ENCODE assay signal across 16 cellular contexts in the genomic region with DNA sequence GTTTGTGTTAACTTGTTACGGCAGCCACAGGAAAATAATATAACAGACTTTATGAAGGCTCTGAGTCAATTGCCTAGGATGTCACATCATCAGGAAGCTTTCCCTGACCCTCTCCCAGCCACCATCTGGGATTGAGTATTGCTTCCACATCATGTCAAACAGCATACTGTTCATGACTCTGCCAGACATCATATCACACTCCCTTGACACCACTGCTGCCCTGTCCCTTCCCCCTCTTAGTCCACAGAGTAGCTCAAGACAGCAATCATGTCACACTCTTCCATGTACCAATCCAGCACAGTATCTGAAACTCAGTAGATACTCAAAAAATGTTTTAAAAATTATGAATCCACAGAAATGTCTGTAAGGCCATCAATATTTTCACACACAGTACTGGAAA.
DNase-seq lines count a peak whose midpoint lies in the region; ATAC-seq, FAIRE-seq and TF ChIP-seq lines count a peak whose summit lies in the region.
"Had no signal": no experiment of that assay in that cellular context is flagged by ENCODE, and none has a peak within 500 bp of the region (broad histone marks: within the 10 kb centered on the region; RNA-seq: fewer than 3 reads in every experiment).

No MANE protein-coding gene starts in this region.

- no peak overlapping the region for H4K8ac ChIP-seq in H1 (ENCODE audit: extremely low read depth, insufficient read depth, low read length)

- H3K56ac ChIP-seq in H1 (replicated peaks; ENCODE audit: insufficient read length, low read depth, low read length) = no peak overlapping the region

- H2BK20ac ChIP-seq in H1 (ENCODE audit: low read length) = no peak overlapping the region

- H3K4me1 ChIP-seq in H1 (replicated peaks in 1 of 4; ENCODE audit: control insufficient read depth in 3 of 4, insufficient read depth in 4 of 4, low read length in 3 of 4) = peaks cover 0 to 3% (median under 1%) of the 10 kb centered on the region in 4 experiments; a peak in 3 of 7 replicates
- H3K4me1 ChIP-seq in heart right ventricle = peaks cover 0 to 25% (median 0%) of the 10 kb centered on the region in 9 donors
- H3K4me1 ChIP-seq in upper lobe of right lung = no peaks in the 10 kb centered on the region
- H3K4me1 ChIP-seq: BLaER1 treated with 17β-estradiol and CSF1 and Interleukin-3, amounts not matched to agents 10 nM and 100 nM had no signal

- no peak overlapping the region for H2AFZ ChIP-seq in H1 (ENCODE audit: low read length)

- H2BK12ac ChIP-seq in H1 (ENCODE audit: low read depth, low read length) = peak overlapping the region; percentile 52; the same call in 1 of the 2 replicates

- H4K5ac ChIP-seq in H1 (ENCODE audit: insufficient read length, low read depth, low read length) = no peak overlapping the region

- no peak overlapping the region for H3K23ac ChIP-seq in H1 (ENCODE audit: insufficient read length)

- WGBS in H1 (ENCODE audit: extremely low coverage in 1 of 2, insufficient coverage in 1 of 2, insufficient read length in 1 of 2, insufficient replicate concordance in 2 of 2, low coverage in 1 of 2, low lambda C conversion rate in 2 of 2, missing lambda C conversion rate in 1 of 2), 2 experiments = 100% methylated on average over 1 of the region's 1 CpG; no CpG with 5 or more reads in 1 of the 2 experiments
- WGBS in heart right ventricle, 2 donors = 50 to 55% methylated on average over 1 of the region's 1 CpG

- DNase-seq in Right ventricle myocardium superior (no peak), cardiac septum (ENCODE audit: low spot score) (no peak), H1 (ENCODE audit: low read depth in 1 of 2, low spot score in 2 of 2) (no peak), heart right ventricle (no peak), upper lobe of right lung (no peak), DMS79 treated with DMSO at 0.1 percent for 48 hours (lab: John Stamatoyannopoulos, UW) (no peak)
- DNase-seq: 8988T; ACHN; CD4-positive, CD25-positive, alpha-beta regulatory T cell; DMS 273 treated with DMSO at 0.1 percent for 48 hours; H7 had no signal

- CTCF ChIA-PET in H1 (lab: Charles Lee; ENCODE audit: partially characterized antibody) = interaction anchor here (1.0 to 1.6 kb wide), 10 partner anchors 26 to 757 kb away, joined by 3 to 5 read pairs (median 4); no protein-coding TSS in a partner anchor

- no peak for TF ChIP-seq EP300 in H1 (IDR thresholded peaks at IDR 0.05; ENCODE audit: borderline replicate concordance in 1 of 2, low read depth in 2 of 2, low read length in 2 of 2)

- no peaks in the 10 kb centered on the region for H3K79me1 ChIP-seq in H1 (ENCODE audit: low read depth, low read length)

- no peak for FAIRE-seq in H1 (lab: Jason Lieb, UNC)
- FAIRE-seq: GM12878, GM18507 had no signal

- no peak overlapping the region for H2BK120ac ChIP-seq in H1 (replicated peaks; ENCODE audit: low read depth, low read length)

- H3K18ac ChIP-seq in H1 (ENCODE audit: extremely low read depth, low read length) = no peak overlapping the region

- H3K79me2 ChIP-seq in H1 (ENCODE audit: control insufficient read depth in 1 of 2, insufficient read depth in 2 of 2, low read length in 2 of 2) = no peaks in the 10 kb centered on the region

- H3K14ac ChIP-seq in H1 (ENCODE audit: insufficient read length) = no peak overlapping the region

- H3K27me3 ChIP-seq in H1 (replicated peaks in 1 of 4; ENCODE audit: control insufficient read depth in 3 of 4, extremely low read depth in 1 of 4, insufficient read depth in 3 of 4, low read length in 3 of 4) (no peaks in the 10 kb centered on the region), heart right ventricle (no peaks in the 10 kb centered on the region), upper lobe of right lung (no peaks in the 10 kb centered on the region)
- H3K27me3 ChIP-seq: BLaER1 treated with 17β-estradiol and CSF1 and Interleukin-3, amounts not matched to agents 10 nM and 100 nM had no signal

- no peak overlapping the region for H3K9ac ChIP-seq in H1 (replicated peaks in 1 of 4; ENCODE audit: extremely low read depth in 1 of 4, low read depth in 3 of 4, low read length in 3 of 4)
- H3K9ac ChIP-seq: BLaER1 treated with 17β-estradiol and CSF1 and Interleukin-3, amounts not matched to agents 10 nM and 100 nM had no signal

- H3K36me3 ChIP-seq in H1 (ENCODE audit: control insufficient read depth in 2 of 4, insufficient read depth in 4 of 4, low read length in 3 of 4) = no peaks in the 10 kb centered on the region
- no peaks in the 10 kb centered on the region for H3K36me3 ChIP-seq in heart right ventricle
- no peaks in the 10 kb centered on the region for H3K36me3 ChIP-seq in upper lobe of right lung
- H3K36me3 ChIP-seq: BLaER1 treated with 17β-estradiol and CSF1 and Interleukin-3, amounts not matched to agents 10 nM and 100 nM had no signal

- TF ChIP-seq CTCF in H1 (IDR thresholded peaks at IDR 0.05; ENCODE audit: control extremely low read depth in 1 of 3, insufficient read depth in 1 of 3, low read depth in 1 of 3, low read length in 3 of 3) = no peak
- TF ChIP-seq CTCF in heart right ventricle (IDR thresholded peaks at IDR 0.05) = no peak
- TF ChIP-seq CTCF in upper lobe of right lung (IDR thresholded peaks at IDR 0.05) = no peak

- H3K9me3 ChIP-seq in H1 (ENCODE audit: insufficient read depth in 2 of 2, low read depth in 1 of 2, low read length in 1 of 2) (no peaks in the 10 kb centered on the region), heart right ventricle (no peaks in the 10 kb centered on the region), upper lobe of right lung (no peaks in the 10 kb centered on the region)
- H3K9me3 ChIP-seq: BLaER1 treated with 17β-estradiol and CSF1 and Interleukin-3, amounts not matched to agents 10 nM and 100 nM had no signal

- no peaks in the 10 kb centered on the region for H3K23me2 ChIP-seq in H1 (ENCODE audit: low read depth, low read length)

- no peak overlapping the region for H2BK15ac ChIP-seq in H1 (ENCODE audit: low read length)

- intact Hi-C loops in Right ventricle myocardium superior (cut with DNase I) = no loop called here
- intact Hi-C loops in cardiac septum (cut with DNase I) = no loop called here
- intact Hi-C loops in heart right ventricle (cut with DNase I) = loop anchor here in 1 of 10 donors (5.0 kb wide), 1 partner anchor 863 kb away; no protein-coding TSS in a partner anchor
- intact Hi-C loops in upper lobe of right lung (cut with DNase I) = no loop called here

- no peaks in the 10 kb centered on the region for H4K20me1 ChIP-seq in H1 (replicated peaks in 1 of 2; ENCODE audit: control insufficient read depth in 1 of 2, insufficient read depth in 2 of 2, low read length in 2 of 2)
- H4K20me1 ChIP-seq: BLaER1 treated with 17β-estradiol and CSF1 and Interleukin-3, amounts not matched to agents 10 nM and 100 nM had no signal

- 0 out of 2 replicates have a peak overlapping the region, but pooled peaks have one; percentile 9 for H2AK5ac ChIP-seq in H1 (ENCODE audit: low read depth, low read length)

- ATAC-seq in Right ventricle myocardium superior (ENCODE audit: poor library complexity) (peak; percentile 77), heart right ventricle (peak; percentile 49 to 80 (median 68)), upper lobe of right lung (peak; percentile 33), GM19452 (IDR thresholded peaks at IDR 0.05; ENCODE audit: unreplicated experiment) (no peak), HG03442 (IDR thresholded peaks at IDR 0.05; ENCODE audit: unreplicated experiment) (no peak)
- ATAC-seq: GM12878 had no signal

- no peak overlapping the region; a peak in 1 of 4 replicates for H3K4me2 ChIP-seq in H1 (ENCODE audit: insufficient read depth in 1 of 2, low read depth in 2 of 2, low read length in 2 of 2)
- H3K4me2 ChIP-seq: BLaER1 treated with 17β-estradiol and CSF1 and Interleukin-3, amounts not matched to agents 10 nM and 100 nM had no signal

- no peak for TF ChIP-seq POLR2A in H1 (IDR thresholded peaks at IDR 0.05; ENCODE audit: control extremely low read depth in 1 of 2, low read depth in 2 of 2, low read length in 2 of 2)

- no peak for TF ChIP-seq RAD21 in H1 (IDR thresholded peaks at IDR 0.05 in 1 of 2, conservative IDR thresholded peaks at IDR 0.05 in 1 of 2; ENCODE audit: low read depth in 2 of 2, low read length in 2 of 2)

- H3K4ac ChIP-seq in H1 (replicated peaks; ENCODE audit: insufficient read length, low read depth, low read length) = no peak overlapping the region

- peak overlapping the region; percentile 22 for H4K91ac ChIP-seq in H1 (replicated peaks; ENCODE audit: insufficient read length, low read length)

- H3K27ac ChIP-seq in H1 (ENCODE audit: low read depth, low read length) = no peak overlapping the region
- no peak overlapping the region for H3K27ac ChIP-seq in heart right ventricle
- no peak overlapping the region for H3K27ac ChIP-seq in upper lobe of right lung
- H3K27ac ChIP-seq: BLaER1 treated with 17β-estradiol and CSF1 and Interleukin-3, amounts not matched to agents 10 nM and 100 nM had no signal

- no peak overlapping the region for H2BK5ac ChIP-seq in H1 (ENCODE audit: low read depth, low read length)

- H3K4me3 ChIP-seq in H1 (ENCODE audit: extremely low read depth in 1 of 4, insufficient read depth in 2 of 4, low read depth in 3 of 4, low read length in 4 of 4) (no peak overlapping the region), heart right ventricle (no peak overlapping the region), upper lobe of right lung (no peak overlapping the region)
- H3K4me3 ChIP-seq: BLaER1 treated with 17β-estradiol and CSF1 and Interleukin-3, amounts not matched to agents 10 nM and 100 nM; GM12878 had no signal

- POLR2A ChIA-PET in H1 (lab: Charles Lee; ENCODE audit: partially characterized antibody) = no interaction called here

TF ChIP-seq in H1, 55 proteins besides CTCF, POLR2A, EP300 and RAD21 (continues in another document):
- TF ChIP-seq FOSL1 (IDR thresholded peaks at IDR 0.05; ENCODE audit: insufficient read depth, low read depth, low read length) (no peak), RFX5 (IDR thresholded peaks at IDR 0.05; ENCODE audit: borderline replicate concordance, low read depth, low read length) (no peak), TAF1 (IDR thresholded peaks at IDR 0.05; ENCODE audit: low read depth, low read length) (no peak)
- TF ChIP-seq, protein P1, sequence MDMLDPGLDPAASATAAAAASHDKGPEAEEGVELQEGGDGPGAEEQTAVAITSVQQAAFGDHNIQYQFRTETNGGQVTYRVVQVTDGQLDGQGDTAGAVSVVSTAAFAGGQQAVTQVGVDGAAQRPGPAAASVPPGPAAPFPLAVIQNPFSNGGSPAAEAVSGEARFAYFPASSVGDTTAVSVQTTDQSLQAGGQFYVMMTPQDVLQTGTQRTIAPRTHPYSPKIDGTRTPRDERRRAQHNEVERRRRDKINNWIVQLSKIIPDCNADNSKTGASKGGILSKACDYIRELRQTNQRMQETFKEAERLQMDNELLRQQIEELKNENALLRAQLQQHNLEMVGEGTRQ (IDR thresholded peaks at IDR 0.05; ENCODE audit: low read length) = no peak

Comparison
In these comparisons a context has a peak if more than half of its experiments do, and no peak if none do; other contexts are left out.
1. ATAC-seq: peak in Right ventricle myocardium superior (single experiment), heart right ventricle (8 of 8) and upper lobe of right lung (single experiment); none in GM19452 (single experiment) and HG03442 (single experiment).